In genomic region chr12:108822458-108823205, GRCh38 we compare ENCODE assay signal across 11 cellular contexts. TPM values are rescaled to one million over a fixed set of nuclear protein-coding genes. Genes with fewer than 3 reads are reported as not detected.
DNase-seq lines count a peak whose midpoint lies in the region; ATAC-seq, FAIRE-seq and TF ChIP-seq lines count a peak whose summit lies in the region.
"Had no signal": no experiment of that assay in that cellular context is flagged by ENCODE, and none has a peak within 500 bp of the region (broad histone marks: within the 10 kb centered on the region; RNA-seq: fewer than 3 reads in every experiment).

No MANE protein-coding gene starts in this region.

- ATAC-seq in GM12878 (no peak), HG02798 (IDR thresholded peaks at IDR 0.05; ENCODE audit: poor library complexity, unreplicated experiment) (no peak), GM21515 (IDR thresholded peaks at IDR 0.05; ENCODE audit: unreplicated experiment) (no peak), T-helper 17 cell (no peak)

- peak overlapping the region; percentile 13 for H3K4me2 ChIP-seq in Karpas-422 (ENCODE audit: low read depth, low read length, poor library complexity, severe bottlenecking)
- peak overlapping the region; percentile 77; the same call in 1 of the 2 replicates for H3K4me2 ChIP-seq in GM12878 (ENCODE audit: control insufficient read depth, insufficient read depth)

- no peak overlapping the region for H3K4me3 Mint-ChIP-seq in T-helper 17 cell

- CTCF ChIA-PET in GM12878 (lab: Yijun Ruan, JAX) = interaction anchor here (0.6 to 4.6 kb wide), 9 partner anchors 18 to 273 kb away, joined by 3 to 33 read pairs (median 4); no protein-coding TSS in a partner anchor

- BruUV-seq in GM12878 (replicated peaks; lab: Mats Ljungman, UMichigan) = no TSS peak

- H3K9ac ChIP-seq in Karpas-422 (ENCODE audit: low read length) = no peak overlapping the region
- H3K9ac ChIP-seq in GM12878 (ENCODE audit: control insufficient read depth, insufficient read depth, low read length) = no peak overlapping the region

- peaks cover 90% of the 10 kb centered on the region for H3K79me2 ChIP-seq in ACC112 (ENCODE audit: control insufficient read depth, insufficient read depth, low read length, unreplicated experiment)
- H3K79me2 ChIP-seq in Karpas-422 (ENCODE audit: low read length) = no peaks in the 10 kb centered on the region
- peaks cover 35% of the 10 kb centered on the region for H3K79me2 ChIP-seq in GM12878 (ENCODE audit: control insufficient read depth, insufficient read depth, low read length)

- RAD21 ChIA-PET in GM12878 (lab: Charles Lee; ENCODE audit: unreplicated experiment) = interaction anchor here (0.7 to 4.9 kb wide), 7 partner anchors 10 to 254 kb away, joined by 3 to 65 read pairs (median 6); no protein-coding TSS in a partner anchor

- peaks cover 72% of the 10 kb centered on the region for H4K20me1 ChIP-seq in Karpas-422 (ENCODE audit: insufficient read depth, low read depth, low read length)
- no peaks in the 10 kb centered on the region; the same call in 1 of the 2 replicates for H4K20me1 ChIP-seq in GM12878 (ENCODE audit: control insufficient read depth, insufficient read depth)

- peak overlapping the region; percentile 99 for H3K27ac ChIP-seq in ACC112 (ENCODE audit: low read depth, low read length)
- H3K27ac ChIP-seq in Karpas-422 (ENCODE audit: low read length) = no peak overlapping the region
- peak overlapping the region; percentile 24 for H3K27ac ChIP-seq in GM12878 (ENCODE audit: control insufficient read depth, insufficient read depth)
- H3K27ac ChIP-seq in mesodermal cell (ENCODE audit: low read depth, low read length, severe bottlenecking) = peak overlapping the region; percentile 79

- 98% methylated on average over 7 of the region's 7 CpGs for WGBS in GM12878 (ENCODE audit: insufficient coverage, insufficient replicate concordance, low lambda C conversion rate, missing lambda C conversion rate)
- WGBS in mesodermal cell (ENCODE audit: insufficient coverage in 2 of 2), 2 experiments = 87 to 94% methylated on average over 6 to 7 of the region's 7 CpGs

- no peaks in the 10 kb centered on the region for H3K36me3 Mint-ChIP-seq in T-helper 17 cell (ENCODE audit: low read depth)

- no peak for TF ChIP-seq EP300 in GM12878 (IDR thresholded peaks at IDR 0.05; ENCODE audit: borderline replicate concordance in 1 of 2, control insufficient read depth in 1 of 2, low read depth in 2 of 2, low read length in 2 of 2)

- in situ Hi-C loops in GM12878 (cut with MboI) = no loop called here

- SMC1A ChIA-PET in GM12878 (lab: Charles Lee; ENCODE audit: uncharacterized antibody, unreplicated experiment) = interaction anchor here (0.7 to 3.7 kb wide), 13 partner anchors 10 to 158 kb away, joined by 3 to 20 read pairs (median 5); partner anchors contain the start of gene SSH1

- H3K27me3 ChIP-seq in ACC112 (ENCODE audit: insufficient read depth, low read length) = no peaks in the 10 kb centered on the region
- no peaks in the 10 kb centered on the region for H3K27me3 ChIP-seq in Karpas-422 (ENCODE audit: low read length)
- H3K27me3 ChIP-seq in GM12878 (replicated peaks in 1 of 2; ENCODE audit: control insufficient read depth in 2 of 2, insufficient read depth in 2 of 2, low read length in 1 of 2) = no peaks in the 10 kb centered on the region

- no peak for FAIRE-seq in GM12878 (lab: Jason Lieb, UNC)

- intact Hi-C loops in GM12878 (cut with micrococcal nuclease; ENCODE audit: unreplicated experiment) = no loop called here

- DNase-seq in Karpas-422 = no peak
- no peak for DNase-seq in GM12878 (ENCODE audit: low read depth, low spot score)
- DNase-seq in stimulated activated CD4-positive, alpha-beta T cell treated with anti-CD3 and anti-CD28 coated beads, Interleukin-4, amount 100 ng/mL, for 1 hour = no peak
- DNase-seq in T-helper 17 cell = no peak
- DNase-seq: GOT3, hippocampal formation, NCI-H526 had no signal

- POLR2A ChIA-PET in GM12878 (lab: Charles Lee) = interaction anchor here (0.5 to 3.2 kb wide), 3 partner anchors 9 to 241 kb away, joined by 3 to 19 read pairs (median 7); no protein-coding TSS in a partner anchor

- TF ChIP-seq POLR2A in GM12878 (IDR thresholded peaks at IDR 0.05; ENCODE audit: low read depth, low read length) = no peak

- H3K9me3 ChIP-seq in Karpas-422 (ENCODE audit: low read length) = no peaks in the 10 kb centered on the region
- no peaks in the 10 kb centered on the region for H3K9me3 ChIP-seq in GM12878 (replicated peaks; ENCODE audit: control insufficient read depth, insufficient read depth, low read length)
- no peaks in the 10 kb centered on the region for H3K9me3 ChIP-seq in mesodermal cell (ENCODE audit: control insufficient read depth, low read length)
- no peaks in the 10 kb centered on the region for H3K9me3 ChIP-seq in T-helper 17 cell (ENCODE audit: control insufficient read depth, low read length, poor library complexity, severe bottlenecking)

- no peak for TF ChIP-seq CTCF in GM12878 (IDR thresholded peaks at IDR 0.05 in 2 of 3, conservative IDR thresholded peaks at IDR 0.05 in 1 of 3; ENCODE audit: control insufficient read depth in 2 of 3, extremely low read depth in 1 of 3, insufficient read depth in 1 of 3, low read depth in 3 of 3, low read length in 3 of 3)

- no peak overlapping the region for H3K27ac Mint-ChIP-seq in T-helper 17 cell

- no peaks in the 10 kb centered on the region for H3K9me2 ChIP-seq in Karpas-422 (replicated peaks; ENCODE audit: insufficient read depth, low read length)

- H3K36me3 ChIP-seq in ACC112 (ENCODE audit: insufficient read depth, low read length) (peaks cover 48% of the 10 kb centered on the region), Karpas-422 (ENCODE audit: insufficient read depth, low read length) (peaks cover 11% of the 10 kb centered on the region), GM12878 (ENCODE audit: control insufficient read depth in 2 of 2, insufficient read depth in 2 of 2, low read length in 1 of 2) (peaks cover 10 to 17% of the 10 kb centered on the region in 2 experiments), mesodermal cell (ENCODE audit: control insufficient read depth, insufficient read depth, low read length) (peaks cover 76% of the 10 kb centered on the region)

- H2AFZ ChIP-seq in ACC112 (ENCODE audit: low read length, unreplicated experiment) (no peak overlapping the region), Karpas-422 (ENCODE audit: low read length) (no peak overlapping the region), GM12878 (ENCODE audit: control insufficient read depth, low read depth, low read length) (no peak overlapping the region)

- H3K4me3 ChIP-seq in ACC112 (ENCODE audit: low read depth, low read length) (no peak overlapping the region), Karpas-422 (ENCODE audit: low read length) (no peak overlapping the region), GM12878 (no peak overlapping the region), mesodermal cell (ENCODE audit: extremely low read depth, insufficient read depth, low read length, poor library complexity, severe bottlenecking) (no peak overlapping the region)

- peaks cover 14% of the 10 kb centered on the region for H3K4me1 Mint-ChIP-seq in T-helper 17 cell

- TF ChIP-seq RAD21 in GM12878 (IDR thresholded peaks at IDR 0.05; ENCODE audit: insufficient read depth, low read depth, low read length) = no peak

- H3K27me3 Mint-ChIP-seq in T-helper 17 cell = no peaks in the 10 kb centered on the region

- peaks cover 63% of the 10 kb centered on the region for H3K4me1 ChIP-seq in ACC112 (ENCODE audit: control insufficient read depth, insufficient read depth, low read length, unreplicated experiment)
- H3K4me1 ChIP-seq in Karpas-422 (ENCODE audit: low read length) = peaks cover 74% of the 10 kb centered on the region
- peaks cover 65% of the 10 kb centered on the region for H3K4me1 ChIP-seq in GM12878 (ENCODE audit: control insufficient read depth, insufficient read depth, low read length)
- peaks cover 61% of the 10 kb centered on the region for H3K4me1 ChIP-seq in mesodermal cell (ENCODE audit: control insufficient read depth, insufficient read depth, low read length, poor library complexity, severe bottlenecking)

RNA-seq across cellular contexts. Expression of gene SSH1, which starts 34.8 kb away (rescaled TPM):
- total RNA-seq in Karpas-422 (2014; rRNA removed; shearing (Covaris generic); ENCODE audit: low replicate concordance) = 7.9 and 9.5 TPM in 2 replicates
- 94.7 and 103 TPM in 2 replicates for total RNA-seq in GM12878 (2013; cell fraction: nucleolus; rRNA removed)
- total RNA-seq in GM12878 (2014; rRNA removed) (7.1 and 7.2 TPM in 2 replicates), GM12878 (2014; rRNA removed; fragmentation: Illumina TruSeq; extraction: Trizol) (5.6 and 7.3 TPM in 2 replicates), GM12878 (2021) (28.6 and 29.9 TPM in 2 replicates), T-helper 17 cell (10 to 100 TPM; 22.3 to 31.2 TPM)
- 5.3 TPM for polyA plus RNA-seq in GM12878 (2011; ENCODE audit: low read depth)
- polyA plus RNA-seq in GM12878 (2011; rRNA removed) (17.7 and 23.7 TPM in 2 replicates), GM12878 (2014; fragmentation: Illumina TruSeq; extraction: Trizol) (10.6 and 10.8 TPM in 2 replicates), GM12878 (2014; fragmentation: Nextera tagmentation; extraction: Ambion mirVana) (1 to 10 TPM; 1.5 to 1.6 TPM), GM12878 (2014; rRNA removed) (11.8 and 12.4 TPM in 2 replicates), GM12878 (2016; fragmentation: Nextera tagmentation; extraction: Ambion mirVana) (10 to 100 TPM; 12.1 to 12.7 TPM)
- polyA plus RNA-seq in GM12878 (2011; cell fraction: cytosol; rRNA removed) = 20.9 and 21.1 TPM in 2 replicates
- 27.3 and 35.4 TPM in 2 replicates for polyA plus RNA-seq in GM12878 (2011; cell fraction: nucleus; rRNA removed)
- 10.0 and 10.9 TPM in 2 replicates for polyA plus RNA-seq in GM12878 (2012)
- polyA minus RNA-seq in GM12878 (2011; rRNA and poly(A)+ RNA removed) = 33.6 and 36.7 TPM in 2 replicates
- polyA minus RNA-seq in GM12878 (2011; cell fraction: cytosol; rRNA and poly(A)+ RNA removed) = 11.8 and 12.2 TPM in 2 replicates
- polyA minus RNA-seq in GM12878 (2011; cell fraction: nucleus; rRNA and poly(A)+ RNA removed) = 15.5 and 33.2 TPM in 2 replicates
- 39.1 TPM for polyA plus RNA-seq in mesodermal cell (2013, experiment 1 of 2)
- polyA plus RNA-seq in mesodermal cell (2013, experiment 2 of 2) = 31.0 TPM

RNA-seq across cellular contexts. Expression of gene DAO, which starts 57.3 kb away (rescaled TPM):
- total RNA-seq in Karpas-422 (2014; rRNA removed; shearing (Covaris generic); ENCODE audit: low replicate concordance) = not detected in 2 replicates
- not detected in 2 replicates for total RNA-seq in GM12878 (2013; cell fraction: nucleolus; rRNA removed)
- not detected in 2 replicates for total RNA-seq in GM12878 (2014; rRNA removed)
- not detected in 2 replicates for total RNA-seq in GM12878 (2014; rRNA removed; fragmentation: Illumina TruSeq; extraction: Trizol)
- not detected in 2 replicates for total RNA-seq in GM12878 (2021)
- polyA plus RNA-seq in GM12878 (2011; ENCODE audit: low read depth) = not detected
- 0.15 TPM in 1 of 2 replicates, not detected in the other for polyA plus RNA-seq in GM12878 (2011; rRNA removed)
- not detected in 2 replicates for polyA plus RNA-seq in GM12878 (2011; cell fraction: cytosol; rRNA removed)
- 0.23 and 0.30 TPM in 2 replicates for polyA plus RNA-seq in GM12878 (2011; cell fraction: nucleus; rRNA removed)
- not detected in 2 replicates for polyA plus RNA-seq in GM12878 (2012)
- not detected in 2 replicates for polyA plus RNA-seq in GM12878 (2014; fragmentation: Illumina TruSeq; extraction: Trizol)
- not detected for polyA plus RNA-seq in GM12878 (2014; fragmentation: Nextera tagmentation; extraction: Ambion mirVana)
- not detected in 2 replicates for polyA plus RNA-seq in GM12878 (2014; rRNA removed)
- polyA plus RNA-seq in GM12878 (2016; fragmentation: Nextera tagmentation; extraction: Ambion mirVana) = not detected
- polyA minus RNA-seq in GM12878 (2011; rRNA and poly(A)+ RNA removed) = not detected in 2 replicates
- not detected in 2 replicates for polyA minus RNA-seq in GM12878 (2011; cell fraction: cytosol; rRNA and poly(A)+ RNA removed)
- not detected in 2 replicates for polyA minus RNA-seq in GM12878 (2011; cell fraction: nucleus; rRNA and poly(A)+ RNA removed)
- not detected for polyA plus RNA-seq in mesodermal cell (2013, experiment 1 of 2)
- not detected for polyA plus RNA-seq in mesodermal cell (2013, experiment 2 of 2)
- total RNA-seq in T-helper 17 cell = not detected
